15 cellular contexts compared by ENCODE assay signal in genomic region chr18:58101291-58101706, GRCh38. TPM values are rescaled to one million over a fixed set of nuclear protein-coding genes. Genes with fewer than 3 reads are reported as not detected.
DNase-seq lines count a peak whose midpoint lies in the region; ATAC-seq and TF ChIP-seq lines count a peak whose summit lies in the region.
"Had no signal": no experiment of that assay in that cellular context is flagged by ENCODE, and none has a peak within 500 bp of the region (broad histone marks: within the 10 kb centered on the region; RNA-seq: fewer than 3 reads in every experiment).

No MANE protein-coding gene starts in this region.

- DNase-seq in mesothelial cell of epicardium (ENCODE audit: low spot score in 2 of 2, unreplicated experiment in 2 of 2) (no peak), heart right ventricle (no peak), Kasumi-1 (lab: John Stamatoyannopoulos, UW) (no peak), mucosa of descending colon (no peak)
- no peak for DNase-seq in activated CD4-positive, alpha-beta memory T cell treated with anti-CD3 and anti-CD28 coated beads for 36 hours
- DNase-seq: amniotic stem cell; effector CD8-positive, alpha-beta T cell; NCI-H2171; stimulated activated CD4-positive, alpha-beta T cell treated with anti-CD3 and anti-CD28 coated beads, Interleukin-4, amount 100 ng/mL, for 4 hours; T1000 had no signal

- H3K4me1 ChIP-seq in OCI-LY1 (ENCODE audit: insufficient read depth, low read length, severe bottlenecking) = peaks cover 43% of the 10 kb centered on the region
- peaks cover 0 to 16% (median 4%) of the 10 kb centered on the region in 9 donors for H3K4me1 ChIP-seq in heart right ventricle
- peaks cover 31% of the 10 kb centered on the region for H3K4me1 ChIP-seq in mucosa of descending colon (ENCODE audit: low read depth)
- H3K4me1 ChIP-seq: suprapubic skin had no signal

- 0 out of 2 replicates have a peak, but pooled peaks cover 3% of the 10 kb centered on the region for H3K27me3 ChIP-seq in OCI-LY1 (ENCODE audit: insufficient read depth, low read length)
- H3K27me3 ChIP-seq in heart right ventricle = no peaks in the 10 kb centered on the region
- H3K27me3 ChIP-seq: suprapubic skin had no signal

- H3K9me3 ChIP-seq in OCI-LY1 (ENCODE audit: low read length) (no peaks in the 10 kb centered on the region), heart right ventricle (no peaks in the 10 kb centered on the region), mucosa of descending colon (no peaks in the 10 kb centered on the region)
- H3K9me3 ChIP-seq: suprapubic skin had no signal

- H3F3A ChIP-seq in OCI-LY1 (ENCODE audit: insufficient read depth, low read length) = no peaks in the 10 kb centered on the region

- no peak overlapping the region for H3K4me2 ChIP-seq in OCI-LY1 (ENCODE audit: low read length)

- no peaks in the 10 kb centered on the region for H3K9me2 ChIP-seq in OCI-LY1 (ENCODE audit: low read depth, low read length)

- POLR2A ChIA-PET in activated CD4-positive, alpha-beta memory T cell treated with anti-CD3 and anti-CD28 coated beads for 36 hours (lab: Charles Lee) = no interaction called here

- intact Hi-C loops in activated CD4-positive, alpha-beta memory T cell treated with anti-CD3 and anti-CD28 coated beads for 36 hours (cut with micrococcal nuclease) = no loop called here
- intact Hi-C loops in heart right ventricle (cut with DNase I) = loop anchor here in 1 of 10 donors (5.0 kb wide), 1 partner anchor 49 kb away; no protein-coding TSS in a partner anchor
- intact Hi-C loops in mucosa of descending colon (cut with DNase I, micrococcal nuclease) = no loop called here

- TF ChIP-seq CTCF in OCI-LY1 (IDR thresholded peaks at IDR 0.05; ENCODE audit: low read length) (no peak), mesothelial cell of epicardium (IDR thresholded peaks at IDR 0.05; ENCODE audit: unreplicated experiment) (no peak), heart right ventricle (IDR thresholded peaks at IDR 0.05) (no peak), mucosa of descending colon (IDR thresholded peaks at IDR 0.05) (no peak)

- H3K36me3 ChIP-seq in OCI-LY1 (ENCODE audit: insufficient read depth, low read length) (no peaks in the 10 kb centered on the region), heart right ventricle (no peaks in the 10 kb centered on the region), mucosa of descending colon (ENCODE audit: low read depth) (no peaks in the 10 kb centered on the region)
- H3K36me3 ChIP-seq: suprapubic skin had no signal

- H3K4me3 ChIP-seq in OCI-LY1 (ENCODE audit: low read depth, low read length, poor library complexity, severe bottlenecking) (no peak overlapping the region), heart right ventricle (no peak overlapping the region), mucosa of descending colon (no peak overlapping the region)
- H3K4me3 ChIP-seq: lung, suprapubic skin had no signal

- CTCF ChIA-PET in activated CD4-positive, alpha-beta memory T cell treated with anti-CD3 and anti-CD28 coated beads for 36 hours (lab: Charles Lee) = interaction anchor here (1.3 kb wide), 1 partner anchor 20 kb away, joined by 5 read pairs; no protein-coding TSS in a partner anchor

- H3K27me3 Mint-ChIP-seq in mesothelial cell of epicardium (ENCODE audit: low read depth) = no peaks in the 10 kb centered on the region
- H3K27me3 Mint-ChIP-seq in activated CD4-positive, alpha-beta memory T cell treated with anti-CD3 and anti-CD28 coated beads for 36 hours = peaks cover 4% of the 10 kb centered on the region

- peak overlapping the region; percentile 52 for H3K27ac Mint-ChIP-seq in mesothelial cell of epicardium
- no peak overlapping the region for H3K27ac Mint-ChIP-seq in activated CD4-positive, alpha-beta memory T cell treated with anti-CD3 and anti-CD28 coated beads for 36 hours

- 93% methylated on average over 10 of the region's 10 CpGs for WGBS in heart right ventricle, 2 donors

- peaks cover 6% of the 10 kb centered on the region for H3K9me3 Mint-ChIP-seq in mesothelial cell of epicardium
- no peaks in the 10 kb centered on the region for H3K9me3 Mint-ChIP-seq in activated CD4-positive, alpha-beta memory T cell treated with anti-CD3 and anti-CD28 coated beads for 36 hours

- H3K79me2 ChIP-seq in OCI-LY1 (ENCODE audit: insufficient read depth, low read length) = no peaks in the 10 kb centered on the region

- H2AFZ ChIP-seq in OCI-LY1 (ENCODE audit: low read length) = no peak overlapping the region

- H3K27ac ChIP-seq in OCI-LY1 (ENCODE audit: low read depth, low read length, poor library complexity, severe bottlenecking) (peak overlapping the region; percentile 77), heart right ventricle (no peak overlapping the region)
- H3K27ac ChIP-seq: suprapubic skin had no signal

- H3K4me3 Mint-ChIP-seq in mesothelial cell of epicardium = no peak overlapping the region
- no peak overlapping the region for H3K4me3 Mint-ChIP-seq in activated CD4-positive, alpha-beta memory T cell treated with anti-CD3 and anti-CD28 coated beads for 36 hours

- H3K36me3 Mint-ChIP-seq in mesothelial cell of epicardium = peaks cover 3% of the 10 kb centered on the region
- no peaks in the 10 kb centered on the region for H3K36me3 Mint-ChIP-seq in activated CD4-positive, alpha-beta memory T cell treated with anti-CD3 and anti-CD28 coated beads for 36 hours

- H3K4me1 Mint-ChIP-seq in mesothelial cell of epicardium = peaks cover 78% of the 10 kb centered on the region
- peaks cover 3% of the 10 kb centered on the region for H3K4me1 Mint-ChIP-seq in activated CD4-positive, alpha-beta memory T cell treated with anti-CD3 and anti-CD28 coated beads for 36 hours (ENCODE audit: low read depth)

- ATAC-seq in GM18502 (IDR thresholded peaks at IDR 0.05; ENCODE audit: poor library complexity, unreplicated experiment) = peak; percentile 67
- ATAC-seq in HG02798 (IDR thresholded peaks at IDR 0.05; ENCODE audit: poor library complexity, unreplicated experiment) = peak; percentile 77
- ATAC-seq in heart right ventricle = no peak
- no peak for ATAC-seq in mucosa of descending colon

- no peak overlapping the region for H3K9ac ChIP-seq in OCI-LY1 (ENCODE audit: low read length)

- no peaks in the 10 kb centered on the region for H4K20me1 ChIP-seq in OCI-LY1 (ENCODE audit: insufficient read depth, low read length)

RNA-seq across cellular contexts. Expression of gene NEDD4L, which starts 57.3 kb away (rescaled TPM):
- total RNA-seq in mesothelial cell of epicardium (134 to 141 TPM (median 135 TPM) in 3 replicates), heart right ventricle (10 to 100 TPM; 37.1 to 67.1 (median 50.2) TPM), mucosa of descending colon (100 to 1,000 TPM; 161 to 309 (median 256) TPM)
- 1 to 10 TPM; 3.4 to 3.8 TPM for total RNA-seq in activated CD4-positive, alpha-beta memory T cell treated with anti-CD3 and anti-CD28 coated beads for 36 hours
- 10 to 100 TPM in 1 of 2 donors, 1 to 10 TPM in 1; 9.6 to 13.5 TPM for polyA plus RNA-seq in heart right ventricle

Comparison
In these comparisons a context has a peak if more than half of its experiments do, and no peak if none do; other contexts are left out.
1. ATAC-seq: peak in GM18502 (single experiment) and HG02798 (single experiment); none in heart right ventricle (0 of 8) and mucosa of descending colon (single experiment).
2. RNA of gene NEDD4L, which starts 57.3 kb away (total RNA-seq): 161 to 309 TPM in mucosa of descending colon, 134 to 141 TPM in mesothelial cell of epicardium and 37.1 to 67.1 TPM in heart right ventricle; 3.4 to 3.8 TPM in activated CD4-positive, alpha-beta memory T cell treated with anti-CD3 and anti-CD28 coated beads for 36 hours; every median in the first group is over 4 times any median in the second.